Comparison of ENCODE assay signal across 1 cellular context in genomic region chr1:151346769-151347522, GRCh38.
TF ChIP-seq lines count a peak whose summit lies in the region.

RFX5 (minus strand) TSS chr1:151347252; CDS start chr1:151346320, 932 bp downstream.

TF ChIP-seq in H1, 55 proteins besides CTCF, POLR2A, EP300 and RAD21 (continued from another document):
- TF ChIP-seq RBBP5 (IDR thresholded peaks at IDR 0.05; ENCODE audit: borderline replicate concordance, low read depth, low read length) = peak; percentile 79; the same call in 1 of the 2 replicates
- peak; percentile 33 for TF ChIP-seq NANOG (IDR thresholded peaks at IDR 0.05; ENCODE audit: insufficient read depth, low read depth, low read length, poor library complexity, severe bottlenecking)
- TF ChIP-seq MAX (IDR thresholded peaks at IDR 0.05) = peak; percentile 92
- TF ChIP-seq KDM5A (IDR thresholded peaks at IDR 0.05; ENCODE audit: low read length) = no peak
- TF ChIP-seq SIRT6 (IDR thresholded peaks at IDR 0.05; ENCODE audit: low read length) = no peak
- peak; percentile 51; the same call in 1 of the 2 replicates for TF ChIP-seq JUND (IDR thresholded peaks at IDR 0.05; ENCODE audit: low read length)
- no peak for TF ChIP-seq CTBP2 (IDR thresholded peaks at IDR 0.05; ENCODE audit: borderline replicate concordance, insufficient read depth, insufficient read length, low read length)
- peak; percentile 86 for TF ChIP-seq E2F6 (IDR thresholded peaks at IDR 0.05)
- peak; percentile 77 for TF ChIP-seq TAF1 (IDR thresholded peaks at IDR 0.05; ENCODE audit: low read depth, low read length)
- TF ChIP-seq CHD1 (IDR thresholded peaks at IDR 0.05; ENCODE audit: low read depth, low read length) = peak; percentile 71; the same call in 1 of the 2 replicates
- no peak for TF ChIP-seq USF2 (IDR thresholded peaks at IDR 0.05; ENCODE audit: low read length)
- TF ChIP-seq POLR2AphosphoS5 (IDR thresholded peaks at IDR 0.05; ENCODE audit: low read depth, low read length) = peak; percentile 57
- peak; percentile 39; the same call in 1 of the 2 replicates for TF ChIP-seq CHD2 (IDR thresholded peaks at IDR 0.05; ENCODE audit: low read length)
- TF ChIP-seq SP2 (IDR thresholded peaks at IDR 0.05; ENCODE audit: low read length) = no peak
- TF ChIP-seq SIN3A (conservative IDR thresholded peaks at IDR 0.05 in 1 of 2, IDR thresholded peaks at IDR 0.05 in 1 of 2; ENCODE audit: low read depth in 1 of 2, low read length in 2 of 2) = peak in 1 of 2 experiments; percentile 61; a peak in 1 of 4 replicates
- TF ChIP-seq SP4 (IDR thresholded peaks at IDR 0.05; ENCODE audit: low read length) = no peak
- no peak for TF ChIP-seq GABPA (IDR thresholded peaks at IDR 0.05; ENCODE audit: borderline replicate concordance, insufficient read depth, low read length)
- peak; percentile 96 for TF ChIP-seq RFX5 (IDR thresholded peaks at IDR 0.05; ENCODE audit: borderline replicate concordance, low read depth, low read length)
- no peak for TF ChIP-seq CEBPB (IDR thresholded peaks at IDR 0.05; ENCODE audit: low read depth, low read length)
- TF ChIP-seq POU5F1 (IDR thresholded peaks at IDR 0.05; ENCODE audit: low read depth, low read length) = no peak
- TF ChIP-seq TBP (IDR thresholded peaks at IDR 0.05; ENCODE audit: low read depth, low read length) = peak; percentile 64
- peak; percentile 45 to 75; a peak in 2 of 4 replicates for TF ChIP-seq HDAC2 (IDR thresholded peaks at IDR 0.05; ENCODE audit: borderline replicate concordance in 1 of 2, low read depth in 2 of 2, low read length in 2 of 2)
- TF ChIP-seq KDM4A (IDR thresholded peaks at IDR 0.05; ENCODE audit: low read depth, low read length, severe bottlenecking) = no peak
